1 cellular context compared by ENCODE assay signal in genomic region chr7:30595461-30596042, GRCh38.
TF ChIP-seq lines count a peak whose summit lies in the region.

No MANE protein-coding gene starts in this region.

TF ChIP-seq in HCT116, 20 proteins besides CTCF, POLR2A, EP300 and RAD21 (continued from another document):
- no peak for TF ChIP-seq ZBTB33 (IDR thresholded peaks at IDR 0.05; ENCODE audit: extremely low read depth, insufficient replicate concordance, low read length)
- no peak for TF ChIP-seq SP1 (IDR thresholded peaks at IDR 0.05; ENCODE audit: low read depth)
- no peak for TF ChIP-seq CEBPB (IDR thresholded peaks at IDR 0.05; ENCODE audit: low read depth)
- TF ChIP-seq TCF7L2 (IDR thresholded peaks at IDR 0.05; ENCODE audit: borderline replicate concordance, extremely low read depth, insufficient read depth, insufficient read length): no peak
- no peak for TF ChIP-seq ZFX (IDR thresholded peaks at IDR 0.05)
- no peak for TF ChIP-seq EZH2 (IDR thresholded peaks at IDR 0.05)
- no peak for TF ChIP-seq CBX3 (IDR thresholded peaks at IDR 0.05; ENCODE audit: low read depth)
- no peak for TF ChIP-seq EGR1 (IDR thresholded peaks at IDR 0.05; ENCODE audit: low read depth)
- no peak for TF ChIP-seq ZNF274 (IDR thresholded peaks at IDR 0.05; ENCODE audit: low read depth, low read length)
- no peak for TF ChIP-seq EZH2phosphoT487 (IDR thresholded peaks at IDR 0.05; ENCODE audit: borderline replicate concordance)
